1 cellular context compared by ENCODE assay signal in genomic region chr12:101829639-101830390, GRCh38.
A peak's percentile ranks its signal among the peaks of the same experiment; 100 is the strongest.
TF ChIP-seq lines count a peak whose summit lies in the region.

No MANE protein-coding gene starts in this region.

TF ChIP-seq in K562, 482 proteins besides CTCF, POLR2A, EP300 and RAD21:
- TF ChIP-seq ZBTB40 (IDR thresholded peaks at IDR 0.05) (0 out of 2 replicates have a peak, but pooled peaks have one; percentile 33), ZBTB40 (CRISPR knock-in tag; IDR thresholded peaks at IDR 0.05) (no peak), MCM7 (IDR thresholded peaks at IDR 0.05) (no peak), VEZF1 (CRISPR knock-in tag; IDR thresholded peaks at IDR 0.05) (no peak), GTF2E2 (tag; IDR thresholded peaks at IDR 0.05) (peak; percentile 73), ZNF175 (CRISPR knock-in tag; IDR thresholded peaks at IDR 0.05; ENCODE audit: low read depth) (peak; percentile 86), LARP7 (IDR thresholded peaks at IDR 0.05) (peak; percentile 23; the same call in 1 of the 2 replicates), CHD7 (IDR thresholded peaks at IDR 0.05; ENCODE audit: low read depth, low read length) (no peak)
